In genomic region chr13:25958983-25959382, GRCh38 we compare ENCODE assay signal across 26 cellular contexts.
"Had no signal": no experiment of that assay in that cellular context is flagged by ENCODE, and none has a peak within 500 bp of the region (broad histone marks: within the 10 kb centered on the region; RNA-seq: fewer than 3 reads in every experiment).

No MANE protein-coding gene starts in this region.

- DNase-seq: activated B cell treated with CpG ODN at 0.5 μM for 24 hours; activated CD8-positive, alpha-beta T cell treated with anti-CD3 and anti-CD28 coated beads for 36 hours; activated T-cell treated with anti-CD3 and anti-CD28 coated beads, Interleukin-2, amount 50 U/mL, for 48 hours; dorsolateral prefrontal cortex; effector memory CD4-positive, alpha-beta T cell; gastrocnemius medialis; islet precursor cell; left ventricle myocardium inferior; mesendoderm; ovary; stimulated activated CD4-positive, alpha-beta T cell treated with anti-CD3 and anti-CD28 coated beads, Interleukin-12 subunit alpha, Interleukin-12 subunit beta, amount 100 ng/mL, for 4 hours; stimulated activated CD4-positive, alpha-beta T cell treated with anti-CD3 and anti-CD28 coated beads, Interleukin-4, amount 100 ng/mL, for 1 hour; stimulated activated naive CD8-positive, alpha-beta T cell treated with anti-CD3 and anti-CD28 coated beads, Interleukin-15, Interleukin-2, amounts not matched to agents 100 U/mL and 50 U/mL, for 24 hours; testis; transverse colon had no signal

- H2AFZ ChIP-seq: hepatocyte had no signal

- H3K27me3 Mint-ChIP-seq: activated CD8-positive, alpha-beta T cell treated with anti-CD3 and anti-CD28 coated beads for 36 hours; activated naive CD8-positive, alpha-beta T cell had no signal

- H3K36me3 ChIP-seq: ascending aorta, cardiac muscle cell, gastrocnemius medialis, left ventricle myocardium inferior, ovary, transverse colon had no signal

- H3K4me1 Mint-ChIP-seq: activated B cell treated with CpG ODN at 0.5 μM for 24 hours had no signal

- H3K27ac ChIP-seq: ascending aorta, cardiac muscle cell, coronary artery, dorsolateral prefrontal cortex, gastrocnemius medialis, hepatocyte, left ventricle myocardium inferior, ovary, skin epidermis, testis, transverse colon had no signal

- H3K4me3 ChIP-seq: ascending aorta, cardiac muscle cell, coronary artery, dorsolateral prefrontal cortex, gastrocnemius medialis, hepatocyte, left ventricle myocardium inferior, lung, ovary, skin epidermis, testis, transverse colon had no signal

- H3K27me3 ChIP-seq: ascending aorta, cardiac muscle cell, dorsolateral prefrontal cortex, gastrocnemius medialis, hepatocyte, ovary, testis, transverse colon had no signal

- H3K27ac Mint-ChIP-seq: activated B cell treated with CpG ODN at 0.5 μM for 24 hours; activated CD8-positive, alpha-beta T cell treated with anti-CD3 and anti-CD28 coated beads for 36 hours; activated T-helper 2 cell treated with anti-CD3 and anti-CD28 coated beads, Interferon-gamma antibody, Interleukin-2, Interleukin-4, amounts not matched to agents 10 μg/mL and 5 μg/mL and 100 μg/mL, durations not matched to agents 14 hours and 24 hours and 36 hours; brain; progenitor cell of endocrine pancreas had no signal

- H3K4me1 ChIP-seq: ascending aorta, transverse colon had no signal

- ATAC-seq: activated CD8-positive, alpha-beta T cell treated with anti-CD3 and anti-CD28 coated beads for 36 hours; gastrocnemius medialis; sciatic nerve; stimulated activated naive CD8-positive, alpha-beta T cell treated with anti-CD3 and anti-CD28 coated beads, Interleukin-15, Interleukin-2, amounts not matched to agents 100 U/mL and 50 U/mL, for 24 hours had no signal

- H3K4me3 Mint-ChIP-seq: activated B cell treated with CpG ODN at 0.5 μM for 24 hours; activated CD8-positive, alpha-beta T cell treated with anti-CD3 and anti-CD28 coated beads for 36 hours; activated naive CD8-positive, alpha-beta T cell; brain had no signal

- H3K4me2 ChIP-seq: hepatocyte had no signal

- H3K79me2 ChIP-seq: hepatocyte had no signal

- H3K9me3 ChIP-seq: ascending aorta, gastrocnemius medialis, ovary, testis, transverse colon had no signal
